In the genomic region with DNA sequence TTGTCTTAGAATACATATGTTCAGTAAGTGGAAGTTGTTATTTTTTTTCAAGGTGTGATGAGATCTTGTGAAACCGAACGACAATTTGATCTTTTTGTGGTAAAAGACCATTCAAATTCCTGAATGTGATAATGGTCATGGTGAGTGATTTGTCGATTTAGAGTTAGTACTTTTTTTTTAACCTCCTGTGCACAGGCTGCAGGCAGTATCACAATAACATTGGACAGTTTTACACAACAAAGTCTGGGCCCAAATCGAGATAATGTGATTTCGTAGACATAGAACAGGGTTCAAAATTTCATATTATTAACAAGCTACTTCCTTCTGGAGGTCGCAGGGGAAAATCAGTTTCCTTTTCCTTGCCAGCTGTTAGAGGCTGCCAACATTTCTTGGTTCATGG, we compare ENCODE assay signal across 4 cellular contexts. TPM values are rescaled to one million over a fixed set of nuclear protein-coding genes. Genes with fewer than 3 reads are reported as not detected.
"Had no signal": no experiment of that assay in that cellular context is flagged by ENCODE, and none has a peak within 500 bp of the region (broad histone marks: within the 10 kb centered on the region; RNA-seq: fewer than 3 reads in every experiment).

No MANE protein-coding gene starts in this region.

- H3K4me3 ChIP-seq: GM12878 had no signal

- DNase-seq: GDM1, GF-D8 had no signal

- ATAC-seq: GM12878 had no signal

RNA-seq across cellular contexts. Expression of a gene that starts 48.6 kb away (rescaled TPM):
- total RNA-seq: G401, GM12878 had no signal
